Comparison of ENCODE assay signal across 8 cellular contexts in the genomic region with DNA sequence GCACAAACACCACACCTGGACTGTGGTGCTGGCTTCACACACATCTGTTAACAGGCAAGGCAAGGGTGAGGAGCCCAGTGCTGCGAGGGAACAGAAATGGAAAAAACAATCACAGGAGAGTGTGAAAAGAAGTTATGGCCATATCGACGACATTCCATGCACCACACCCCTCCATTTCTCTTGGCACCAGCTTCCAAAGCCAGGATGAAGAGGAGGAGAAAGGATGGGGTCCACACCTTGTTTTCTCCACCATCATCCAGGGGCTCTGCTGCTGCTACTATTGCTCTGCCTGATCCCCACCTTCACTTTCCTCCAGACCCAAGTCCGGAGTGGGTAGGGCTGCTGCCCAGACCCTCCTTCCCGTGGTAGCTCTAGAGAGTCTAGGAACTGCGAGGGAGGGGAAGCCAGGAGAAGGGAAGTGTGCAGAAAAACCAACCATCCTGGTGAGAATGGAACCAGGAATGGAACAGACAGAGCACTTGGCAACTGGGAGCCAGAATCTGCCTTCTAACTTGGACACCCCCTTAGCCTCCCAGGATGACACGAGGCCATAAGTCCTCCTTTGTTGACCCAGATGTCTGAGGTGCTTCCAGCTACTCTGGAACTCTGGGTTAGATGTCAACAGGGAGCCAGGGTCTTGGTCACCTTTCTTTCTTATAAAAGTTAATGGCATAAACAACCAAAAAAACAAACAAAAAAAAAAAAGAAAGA. TPM values are rescaled to one million over a fixed set of nuclear protein-coding genes. Genes with fewer than 3 reads are reported as not detected.
A peak's percentile ranks its signal among the peaks of the same experiment; 100 is the strongest.
DNase-seq lines count a peak whose midpoint lies in the region; FAIRE-seq and TF ChIP-seq lines count a peak whose summit lies in the region.
"Had no signal": no experiment of that assay in that cellular context is flagged by ENCODE, and none has a peak within 500 bp of the region (broad histone marks: within the 10 kb centered on the region; RNA-seq: fewer than 3 reads in every experiment).

No MANE protein-coding gene starts in this region.

- H3K27ac Mint-ChIP-seq in T-helper 2 cell treated with Interferon-gamma antibody and Interleukin-4, amounts not matched to agents 5 μg/mL and 100 μg/mL, for 36 hours = peak overlapping the region; percentile 93
- no peak overlapping the region for H3K27ac Mint-ChIP-seq in astrocyte (ENCODE audit: unreplicated experiment)

- H3K27me3 ChIP-seq in astrocyte (ENCODE audit: insufficient read depth, low read length) = no peaks in the 10 kb centered on the region
- H3K27me3 ChIP-seq in neutrophil = peaks cover 22% of the 10 kb centered on the region

- no peak for FAIRE-seq in astrocyte (lab: Jason Lieb, UNC)

- no peak overlapping the region for H3K27ac ChIP-seq in astrocyte (ENCODE audit: low read depth, low read length)
- H3K27ac ChIP-seq in neutrophil = peak overlapping the region; percentile 80

- no peak for DNase-seq in T-helper 2 cell treated with Interferon-gamma antibody and Interleukin-4, amounts not matched to agents 5 μg/mL and 100 μg/mL, for 36 hours (ENCODE audit: low spot score)
- DNase-seq in T-helper 2 cell = no peak
- no peak for DNase-seq in astrocyte (ENCODE audit: low read depth)
- no peak for DNase-seq in HT-29 (ENCODE audit: low spot score)
- DNase-seq in NCI-H446 (lab: John Stamatoyannopoulos, UW) = no peak
- DNase-seq: 8988T, nucleus accumbens had no signal

- H3K4me2 ChIP-seq in astrocyte (ENCODE audit: low read length) = peak overlapping the region; percentile 86

- H3K36me3 ChIP-seq in astrocyte (ENCODE audit: insufficient read depth, low read length) = peaks cover 16% of the 10 kb centered on the region
- H3K36me3 ChIP-seq in neutrophil = no peaks in the 10 kb centered on the region

- H3K27me3 Mint-ChIP-seq in T-helper 2 cell treated with Interferon-gamma antibody and Interleukin-4, amounts not matched to agents 5 μg/mL and 100 μg/mL, for 36 hours (ENCODE audit: low read depth) = peaks cover 18% of the 10 kb centered on the region
- H3K27me3 Mint-ChIP-seq in astrocyte (ENCODE audit: low read depth, unreplicated experiment) = no peaks in the 10 kb centered on the region

- no peak overlapping the region for H2AFZ ChIP-seq in astrocyte (ENCODE audit: low read depth, low read length)

- H3K9me3 Mint-ChIP-seq in T-helper 2 cell treated with Interferon-gamma antibody and Interleukin-4, amounts not matched to agents 5 μg/mL and 100 μg/mL, for 36 hours = no peaks in the 10 kb centered on the region
- H3K9me3 Mint-ChIP-seq in astrocyte (ENCODE audit: unreplicated experiment) = no peaks in the 10 kb centered on the region

- no peak overlapping the region for H3K9ac ChIP-seq in astrocyte (ENCODE audit: low read length)

- H3K79me2 ChIP-seq in astrocyte (ENCODE audit: insufficient read depth, low read length) = peaks cover 38% of the 10 kb centered on the region

- H3K4me1 ChIP-seq in astrocyte (ENCODE audit: insufficient read depth, low read length) (peaks cover 26% of the 10 kb centered on the region), neutrophil (ENCODE audit: control insufficient read depth in 1 of 2, insufficient read depth in 1 of 2, low read depth in 1 of 2, low read length in 1 of 2) (peaks cover 29 to 30% of the 10 kb centered on the region in 2 experiments)

- no peak for TF ChIP-seq CTCF in astrocyte (IDR thresholded peaks at IDR 0.05; ENCODE audit: insufficient read depth, low read depth, low read length)
- no peak for TF ChIP-seq CTCF in neutrophil (IDR thresholded peaks at IDR 0.05)

- H3K36me3 Mint-ChIP-seq in T-helper 2 cell treated with Interferon-gamma antibody and Interleukin-4, amounts not matched to agents 5 μg/mL and 100 μg/mL, for 36 hours (ENCODE audit: low read depth) = peaks cover 2% of the 10 kb centered on the region
- H3K36me3 Mint-ChIP-seq in astrocyte (ENCODE audit: low read depth, unreplicated experiment) = peaks cover 24% of the 10 kb centered on the region

- H3K9me3 ChIP-seq in astrocyte (ENCODE audit: insufficient read depth, low read depth, low read length) (no peaks in the 10 kb centered on the region), neutrophil (no peaks in the 10 kb centered on the region)

- H3K4me3 Mint-ChIP-seq in T-helper 2 cell treated with Interferon-gamma antibody and Interleukin-4, amounts not matched to agents 5 μg/mL and 100 μg/mL, for 36 hours = peak overlapping the region; percentile 82
- H3K4me3 Mint-ChIP-seq in astrocyte (ENCODE audit: unreplicated experiment) = peak overlapping the region; percentile 84

- peaks cover 40% of the 10 kb centered on the region for H4K20me1 ChIP-seq in astrocyte (ENCODE audit: insufficient read depth, low read length)

- H3K4me3 ChIP-seq in astrocyte (ENCODE audit: insufficient read depth, low read depth, low read length) = no peak overlapping the region
- H3K4me3 ChIP-seq in neutrophil (ENCODE audit: low read depth in 1 of 2, low read length in 1 of 2) = peak overlapping the region; percentile 86 to 96

- peaks cover 14% of the 10 kb centered on the region for H3K4me1 Mint-ChIP-seq in T-helper 2 cell treated with Interferon-gamma antibody and Interleukin-4, amounts not matched to agents 5 μg/mL and 100 μg/mL, for 36 hours (ENCODE audit: low read depth)
- peaks cover 17% of the 10 kb centered on the region for H3K4me1 Mint-ChIP-seq in astrocyte (ENCODE audit: low read depth, unreplicated experiment)

RNA-seq across cellular contexts. Expression of a gene that starts 1.2 kb away (rescaled TPM):
- total RNA-seq in astrocyte = 2.7 and 3.4 TPM in 2 replicates
- total RNA-seq in HT-29 (2014; rRNA removed; shearing (Covaris generic)) = 1.7 and 3.8 TPM in 2 replicates

RNA-seq across cellular contexts. Expression of a gene that starts 4.8 kb away (rescaled TPM):
- 145 and 150 TPM in 2 replicates for total RNA-seq in astrocyte
- 0.97 TPM in 1 of 2 replicates, not detected in the other for total RNA-seq in HT-29 (2014; rRNA removed; shearing (Covaris generic))

RNA-seq across cellular contexts. Expression of a gene that starts 6.9 kb away (rescaled TPM):
- 901 and 1,068 TPM in 2 replicates for total RNA-seq in astrocyte
- total RNA-seq in HT-29 (2014; rRNA removed; shearing (Covaris generic)) = 601 and 602 TPM in 2 replicates

RNA-seq across cellular contexts. Expression of a gene that starts 13.2 kb away (rescaled TPM):
- 24.6 and 25.1 TPM in 2 replicates for total RNA-seq in astrocyte
- 30.6 and 44.6 TPM in 2 replicates for total RNA-seq in HT-29 (2014; rRNA removed; shearing (Covaris generic))

RNA-seq across cellular contexts. Expression of a gene that starts 15.7 kb away (rescaled TPM):
- total RNA-seq in astrocyte = 4.3 TPM in 2 replicates
- 13.9 and 15.0 TPM in 2 replicates for total RNA-seq in HT-29 (2014; rRNA removed; shearing (Covaris generic))

Comparison
In these comparisons a context has a peak if more than half of its experiments do, and no peak if none do; other contexts are left out.
1. RNA of a gene that starts 4.8 kb away (total RNA-seq): 145 to 150 TPM in astrocyte; 0.97 TPM in HT-29; every median in the first group is over 10 times any median in the second.